9 cellular contexts compared by ENCODE assay signal in the genomic region with DNA sequence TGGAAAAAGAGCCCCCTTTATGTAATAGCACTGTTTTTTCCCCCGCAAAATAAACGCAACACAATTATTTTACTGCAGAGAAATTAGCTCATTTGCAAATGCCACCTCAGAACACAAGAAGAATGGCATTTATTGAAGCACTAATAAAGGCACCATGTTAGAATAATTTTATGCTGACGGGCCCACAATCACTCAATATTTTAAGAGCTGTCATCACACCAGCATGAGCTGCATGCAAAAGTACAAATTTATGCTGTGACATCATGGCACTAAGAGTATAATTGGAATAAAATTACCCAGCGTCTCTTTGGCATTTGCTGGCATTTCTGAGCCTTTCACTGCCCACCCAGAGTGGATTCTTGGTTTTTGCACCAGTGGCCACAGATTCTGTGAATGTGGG.
"Had no signal": no experiment of that assay in that cellular context is flagged by ENCODE, and none has a peak within 500 bp of the region (broad histone marks: within the 10 kb centered on the region; RNA-seq: fewer than 3 reads in every experiment).

No MANE protein-coding gene starts in this region.

- H3K4me1 ChIP-seq: HAP-1 had no signal

- DNase-seq: GOT3, H7, IMR-90, KG1 had no signal

- H3K36me3 ChIP-seq: HAP-1 had no signal

- H3K9me3 ChIP-seq: HAP-1 had no signal

- H3K27ac ChIP-seq: HL-60 had no signal

- H3K4me3 ChIP-seq: HAP-1, K562 had no signal

- ATAC-seq: HCT116, HepG2, K562 had no signal
